8 cellular contexts compared by ENCODE assay signal in genomic region chr3:50350527-50351317, GRCh38.
DNase-seq lines count a peak whose midpoint lies in the region; ATAC-seq and TF ChIP-seq lines count a peak whose summit lies in the region.

TSS of gene CYB561D2 (plus strand) at chr3:50350862. CDS start at chr3:50351434, 572 bp downstream.
TSS of gene NPRL2 (minus strand) at chr3:50350775. CDS start at chr3:50350652, 123 bp downstream.

- no peaks in the 10 kb centered on the region for H3K9me3 Mint-ChIP-seq in activated naive CD4-positive, alpha-beta T cell treated with anti-CD3 and anti-CD28 coated beads, Interleukin-2, amount 50 U/mL, for 24 hours

- DNase-seq in NCI-H1092 treated with DMSO at 0.1 percent for 48 hours (lab: John Stamatoyannopoulos, UW) = peak; percentile 88
- peak; percentile 97 for DNase-seq in germinal center (ENCODE audit: low spot score)
- peak; percentile 86 to 99 (median 97) for DNase-seq in nucleus accumbens (lab: John Stamatoyannopoulos, UW)
- DNase-seq in superior temporal gyrus (ENCODE audit: extremely low spot score) = peak; percentile 98

- ATAC-seq in HG02588 (IDR thresholded peaks at IDR 0.05; ENCODE audit: unreplicated experiment) (peak; percentile 79), SK-N-SH treated with all-trans-retinoic acid at 6 μM for 48 hours (peak; percentile 93)

- peak within 1 kb of the TSS; percentile 87 for H3K4me3 ChIP-seq in GM08714 (ENCODE audit: low read length)

- peak within 1 kb of the TSS; percentile 90 for H3K4me3 Mint-ChIP-seq in activated naive CD4-positive, alpha-beta T cell treated with anti-CD3 and anti-CD28 coated beads, Interleukin-2, amount 50 U/mL, for 24 hours

- no peaks in the 10 kb centered on the region for H3K27me3 Mint-ChIP-seq in activated naive CD4-positive, alpha-beta T cell treated with anti-CD3 and anti-CD28 coated beads, Interleukin-2, amount 50 U/mL, for 24 hours

- peak within 1 kb of the TSS; percentile 91 for H3K27ac Mint-ChIP-seq in activated naive CD4-positive, alpha-beta T cell treated with anti-CD3 and anti-CD28 coated beads, Interleukin-2, amount 50 U/mL, for 24 hours

- H3K4me1 Mint-ChIP-seq in activated naive CD4-positive, alpha-beta T cell treated with anti-CD3 and anti-CD28 coated beads, Interleukin-2, amount 50 U/mL, for 24 hours = peaks cover 58% of the 10 kb centered on the region

- H3K36me3 Mint-ChIP-seq in activated naive CD4-positive, alpha-beta T cell treated with anti-CD3 and anti-CD28 coated beads, Interleukin-2, amount 50 U/mL, for 24 hours = peaks cover 2% of the 10 kb centered on the region

TF ChIP-seq in SK-N-SH treated with all-trans-retinoic acid at 6 μM for 48 hours, 23 proteins besides CTCF, POLR2A, EP300 and RAD21:
- no peak for TF ChIP-seq PPARA (CRISPR knock-in tag; IDR thresholded peaks at IDR 0.05; ENCODE audit: borderline replicate concordance)
- TF ChIP-seq, protein P1, sequence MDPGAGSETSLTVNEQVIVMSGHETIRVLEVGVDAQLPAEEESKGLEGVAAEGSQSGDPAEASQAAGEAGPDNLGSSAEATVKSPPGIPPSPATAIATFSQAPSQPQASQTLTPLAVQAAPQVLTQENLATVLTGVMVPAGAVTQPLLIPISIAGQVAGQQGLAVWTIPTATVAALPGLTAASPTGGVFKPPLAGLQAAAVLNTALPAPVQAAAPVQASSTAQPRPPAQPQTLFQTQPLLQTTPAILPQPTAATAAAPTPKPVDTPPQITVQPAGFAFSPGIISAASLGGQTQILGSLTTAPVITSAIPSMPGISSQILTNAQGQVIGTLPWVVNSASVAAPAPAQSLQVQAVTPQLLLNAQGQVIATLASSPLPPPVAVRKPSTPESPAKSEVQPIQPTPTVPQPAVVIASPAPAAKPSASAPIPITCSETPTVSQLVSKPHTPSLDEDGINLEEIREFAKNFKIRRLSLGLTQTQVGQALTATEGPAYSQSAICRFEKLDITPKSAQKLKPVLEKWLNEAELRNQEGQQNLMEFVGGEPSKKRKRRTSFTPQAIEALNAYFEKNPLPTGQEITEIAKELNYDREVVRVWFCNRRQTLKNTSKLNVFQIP (CRISPR knock-in tag; IDR thresholded peaks at IDR 0.05; ENCODE audit: borderline replicate concordance, low read depth) = no peak
- peak; percentile 31; the same call in 1 of the 2 replicates for TF ChIP-seq CSDC2 (CRISPR knock-in tag; IDR thresholded peaks at IDR 0.05)

Comparison
In these comparisons a context has a peak if more than half of its experiments do, and no peak if none do; other contexts are left out.
1. Peak in every context shown above with its lines: DNase-seq, ATAC-seq and H3K4me3 ChIP-seq.